13 cellular contexts compared by ENCODE assay signal in the genomic region with DNA sequence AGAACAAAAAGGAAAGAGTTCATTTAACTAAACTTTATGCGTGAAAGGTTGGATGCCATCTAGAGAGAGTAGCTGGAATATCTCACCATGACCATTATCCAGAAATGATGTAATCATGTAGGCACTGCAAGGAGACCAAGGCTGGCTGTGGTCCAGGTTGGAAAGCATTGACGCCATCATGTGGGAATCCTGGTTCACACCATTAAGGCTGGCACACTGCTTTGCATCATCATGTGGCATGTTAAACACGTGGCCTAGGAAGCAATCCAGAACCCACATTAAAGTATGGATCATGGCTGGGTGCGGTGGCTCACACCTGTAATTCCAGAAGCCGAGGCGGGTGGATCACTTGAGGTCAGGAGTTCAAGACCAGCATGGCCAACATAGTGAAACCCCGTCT. TPM values are rescaled to one million over a fixed set of nuclear protein-coding genes. Genes with fewer than 3 reads are reported as not detected.
DNase-seq lines count a peak whose midpoint lies in the region; ATAC-seq, FAIRE-seq and TF ChIP-seq lines count a peak whose summit lies in the region.
"Had no signal": no experiment of that assay in that cellular context is flagged by ENCODE, and none has a peak within 500 bp of the region (broad histone marks: within the 10 kb centered on the region; RNA-seq: fewer than 3 reads in every experiment).

No MANE protein-coding gene starts in this region.

- CTCF ChIA-PET in HepG2 (lab: Yijun Ruan, JAX; ENCODE audit: low intra/inter-chr PET ratio, low total read pairs): no interaction called here
- CTCF ChIA-PET in MCF 10A (lab: Yijun Ruan, JAX): interaction anchor here (0.6 to 2.5 kb wide), 8 partner anchors 25 to 1938 kb away, joined by 3 to 12 read pairs (median 3); no protein-coding TSS in a partner anchor

- in situ Hi-C loops in HepG2 (cut with HindIII; ENCODE audit: extremely low pct_ligation_motif_present, low pct_unique_long_range_greater_than_20kb): no loop called here

- no peak overlapping the region for H2AFZ ChIP-seq in HepG2 (ENCODE audit: low read length)

- peaks cover 7% of the 10 kb centered on the region for H3K27me3 Mint-ChIP-seq in MCF 10A (ENCODE audit: insufficient read depth, unreplicated experiment)

- POLR2A ChIA-PET in HepG2 (lab: Yijun Ruan, JAX) (no interaction called here), MCF 10A (lab: Yijun Ruan, JAX) (interaction anchor here (0.7 kb wide), 2 partner anchors 14 to 1232 kb away, joined by 3 read pairs; no protein-coding TSS in a partner anchor)

- no peaks in the 10 kb centered on the region for H3K9me3 Mint-ChIP-seq in MCF 10A (ENCODE audit: unreplicated experiment)
- H3K9me3 Mint-ChIP-seq: activated B cell treated with CpG ODN at 0.5 μM for 24 hours; dendritic cell treated with granulocyte-macrophage colony-stimulating factor and Interleukin-4, amounts not matched to agents 40 ng/mL and 50 ng/mL, for 4 days had no signal

- no peak overlapping the region for H3K4me3 ChIP-seq in HepG2 (replicated peaks in 1 of 3; ENCODE audit: insufficient read depth in 1 of 3, low read depth in 2 of 3, low read length in 3 of 3)
- no peak overlapping the region for H3K4me3 ChIP-seq in right lobe of liver
- H3K4me3 ChIP-seq in lower lobe of right lung: peak overlapping the region; percentile 79
- H3K4me3 ChIP-seq: prostate gland had no signal

- peaks cover 26% of the 10 kb centered on the region for H3K4me1 Mint-ChIP-seq in MCF 10A (ENCODE audit: insufficient read depth, unreplicated experiment)

- TF ChIP-seq CTCF in HepG2 (CRISPR knock-in tag; IDR thresholded peaks at IDR 0.05) (no peak), right lobe of liver (IDR thresholded peaks at IDR 0.05) (no peak), MCF 10A (IDR thresholded peaks at IDR 0.05; ENCODE audit: unreplicated experiment) (no peak), lower lobe of right lung (IDR thresholded peaks at IDR 0.05) (no peak)

- H3K27ac ChIP-seq in HepG2 (ENCODE audit: extremely low read length, insufficient read depth, low read length): no peak overlapping the region
- no peak overlapping the region for H3K27ac ChIP-seq in right lobe of liver
- no peak overlapping the region for H3K27ac ChIP-seq in lower lobe of right lung
- H3K27ac ChIP-seq: prostate gland had no signal

- intact Hi-C loops in HepG2 (cut with micrococcal nuclease; ENCODE audit: unreplicated experiment): no loop called here
- intact Hi-C loops in right lobe of liver (cut with DNase I): no loop called here
- intact Hi-C loops in MCF 10A (cut with micrococcal nuclease): loop anchor here (5.0 to 10.0 kb wide), 2 partner anchors 1376 to 1794 kb away; no protein-coding TSS in a partner anchor
- intact Hi-C loops in lower lobe of right lung (cut with DNase I): no loop called here

- ATAC-seq in HepG2: no peak
- ATAC-seq in right lobe of liver: no peak
- no peak for ATAC-seq in lower lobe of right lung
- no peak for ATAC-seq in HG03175 (IDR thresholded peaks at IDR 0.05; ENCODE audit: unreplicated experiment)
- no peak for ATAC-seq in HG03378 (IDR thresholded peaks at IDR 0.05; ENCODE audit: unreplicated experiment)
- no peak for ATAC-seq in HG02884 (IDR thresholded peaks at IDR 0.05; ENCODE audit: unreplicated experiment)
- no peak for ATAC-seq in HG02571 (IDR thresholded peaks at IDR 0.05; ENCODE audit: unreplicated experiment)

- no peaks in the 10 kb centered on the region for H3K79me2 ChIP-seq in HepG2 (ENCODE audit: insufficient read depth, low read length)

- H3K27me3 ChIP-seq in HepG2 (ENCODE audit: control insufficient read depth in 1 of 2, insufficient read depth in 2 of 2, low read length in 2 of 2) (peaks cover 5 to 29% of the 10 kb centered on the region in 2 experiments; a peak in 3 of 5 replicates), right lobe of liver (no peaks in the 10 kb centered on the region), lower lobe of right lung (ENCODE audit: low read depth) (peaks cover 19% of the 10 kb centered on the region)

- WGBS in HepG2 (ENCODE audit: low lambda C conversion rate): 39% methylated on average over 4 of the region's 7 CpGs
- WGBS in right lobe of liver (ENCODE audit: insufficient coverage, low coverage, low lambda C conversion rate, missing lambda C conversion rate): 53% methylated on average over 6 of the region's 7 CpGs

- no peak overlapping the region for H3K27ac Mint-ChIP-seq in MCF 10A (ENCODE audit: low read depth, unreplicated experiment)
- H3K27ac Mint-ChIP-seq: activated B cell treated with CpG ODN at 0.5 μM for 24 hours; CD4-positive, CD25-positive, alpha-beta regulatory T cell; dendritic cell treated with granulocyte-macrophage colony-stimulating factor and Interleukin-4, amounts not matched to agents 40 ng/mL and 50 ng/mL, for 4 days had no signal

- TF ChIP-seq EP300 in HepG2 (IDR thresholded peaks at IDR 0.05; ENCODE audit: low read depth in 2 of 2, low read length in 2 of 2) (no peak), HepG2 (CRISPR knock-in tag; IDR thresholded peaks at IDR 0.05; ENCODE audit: borderline replicate concordance) (no peak)

- H3K4me1 ChIP-seq in HepG2 (ENCODE audit: insufficient read depth, low read length) (0 out of 2 replicates have a peak, but pooled peaks cover 26% of the 10 kb centered on the region), right lobe of liver (peaks cover 0 to 4% (median 0%) of the 10 kb centered on the region in 4 donors), lower lobe of right lung (peaks cover 74% of the 10 kb centered on the region)
- H3K4me1 ChIP-seq: prostate gland had no signal

- peaks cover 4% of the 10 kb centered on the region for H3K36me3 Mint-ChIP-seq in MCF 10A (ENCODE audit: insufficient read depth, unreplicated experiment)
- H3K36me3 Mint-ChIP-seq: CD4-positive, CD25-positive, alpha-beta regulatory T cell had no signal

- no peak for FAIRE-seq in HepG2 (lab: Jason Lieb, UNC)

- H3K4me2 ChIP-seq in HepG2 (ENCODE audit: low read depth, low read length): no peak overlapping the region

- H3K9me3 ChIP-seq in HepG2 (ENCODE audit: low read length) (no peaks in the 10 kb centered on the region), right lobe of liver (no peaks in the 10 kb centered on the region), lower lobe of right lung (no peaks in the 10 kb centered on the region)
- H3K9me3 ChIP-seq: prostate gland had no signal

- BruUV-seq in HepG2 (replicated peaks; lab: Mats Ljungman, UMichigan) (no TSS peak), MCF 10A (replicated peaks; lab: Mats Ljungman, UMichigan) (no TSS peak)

- DNase-seq in HepG2 (ENCODE audit: low spot score): no peak
- no peak for DNase-seq in right lobe of liver
- peak; percentile 94 for DNase-seq in MCF 10A (ENCODE audit: unreplicated experiment)
- no peak for DNase-seq in lower lobe of right lung
- DNase-seq: activated B cell treated with CpG ODN at 0.5 μM for 24 hours; CD4-positive, CD25-positive, alpha-beta regulatory T cell; KG1 had no signal

- H4K20me1 ChIP-seq in HepG2 (ENCODE audit: insufficient read depth, low read length): no peaks in the 10 kb centered on the region

- no peak for TF ChIP-seq POLR2A in HepG2 (IDR thresholded peaks at IDR 0.05; ENCODE audit: insufficient read depth in 1 of 2, low read depth in 2 of 2, low read length in 2 of 2)
- TF ChIP-seq POLR2A in right lobe of liver (IDR thresholded peaks at IDR 0.05): no peak

- no peak overlapping the region for H3K4me3 Mint-ChIP-seq in MCF 10A (ENCODE audit: unreplicated experiment)
- H3K4me3 Mint-ChIP-seq: activated B cell treated with CpG ODN at 0.5 μM for 24 hours; dendritic cell treated with granulocyte-macrophage colony-stimulating factor and Interleukin-4, amounts not matched to agents 40 ng/mL and 50 ng/mL, for 4 days had no signal

- H3K9ac ChIP-seq in HepG2 (ENCODE audit: insufficient read depth, low read depth, low read length): no peak overlapping the region

- H3K36me3 ChIP-seq in HepG2 (replicated peaks in 1 of 2; ENCODE audit: control insufficient read depth in 1 of 2, insufficient read depth in 2 of 2, low read length in 2 of 2) (no peaks in the 10 kb centered on the region), right lobe of liver (peaks cover 0 to 45% (median 11%) of the 10 kb centered on the region in 4 donors), lower lobe of right lung (peaks cover 61% of the 10 kb centered on the region)
- H3K36me3 ChIP-seq: prostate gland had no signal

- TF ChIP-seq RAD21 in HepG2 (CRISPR knock-in tag; IDR thresholded peaks at IDR 0.05): no peak

TF ChIP-seq in HepG2, 621 proteins besides CTCF, POLR2A, EP300 and RAD21:
- TF ChIP-seq ATF7 (IDR thresholded peaks at IDR 0.05) (peak; percentile 26; the same call in 1 of the 2 replicates), ATF7 (CRISPR knock-in tag; IDR thresholded peaks at IDR 0.05) (no peak), KMT2B (CRISPR knock-in tag; IDR thresholded peaks at IDR 0.05) (no peak)
TF ChIP-seq in HepG2: peak in this region for 1.

RNA-seq across cellular contexts. Expression of gene ADAMTS1, which starts 4.3 kb away (rescaled TPM):
- total RNA-seq in HepG2 (2016; rRNA removed; fragmentation: Illumina TruSeq; extraction: Trizol) (0.02 TPM in 1 of 2 replicates, not detected in the other), right lobe of liver (10 to 100 TPM in 3 of 6 experiments, 1 to 10 TPM in 3; 2.7 to 38.1 (median 9.6) TPM), MCF 10A (2022) (1.3 and 1.4 TPM in 2 replicates), lower lobe of right lung (59.3 TPM)
- total RNA-seq in HepG2 (2016; cell fraction: cytosol; rRNA removed; fragmentation: Illumina TruSeq; extraction: Trizol; ENCODE audit: low read depth): not detected in 2 replicates
- total RNA-seq in HepG2 (2016; cell fraction: insoluble cytoplasmic fraction; rRNA removed; fragmentation: Illumina TruSeq; extraction: Trizol): 0.15 TPM in 1 of 2 replicates, not detected in the other
- total RNA-seq in HepG2 (2016; cell fraction: membrane; rRNA removed; fragmentation: Illumina TruSeq; extraction: Trizol): 0.12 TPM in 1 of 2 replicates, not detected in the other
- total RNA-seq in HepG2 (2016; cell fraction: nucleus; rRNA removed; fragmentation: Illumina TruSeq; extraction: Trizol): 0.16 and 0.68 TPM in 2 replicates
- 0.11 and 0.34 TPM in 2 replicates for polyA plus RNA-seq in HepG2 (2011; rRNA removed)
- 0.31 and 0.36 TPM in 2 replicates for polyA plus RNA-seq in HepG2 (2011; cell fraction: cytosol; rRNA removed)
- polyA plus RNA-seq in HepG2 (2011; cell fraction: nucleus; rRNA removed): 1.0 and 1.2 TPM in 2 replicates
- 0.13 and 0.19 TPM in 2 replicates for polyA plus RNA-seq in HepG2 (2012)
- polyA plus RNA-seq in HepG2 (2016; cell fraction: cytosol; fragmentation: Illumina TruSeq; extraction: Trizol; ENCODE audit: low read depth): not detected in 2 replicates
- 0.04 TPM in 1 of 2 replicates, not detected in the other for polyA plus RNA-seq in HepG2 (2016; cell fraction: insoluble cytoplasmic fraction; fragmentation: Illumina TruSeq; extraction: Trizol; ENCODE audit: low read depth)
- not detected in 2 replicates for polyA plus RNA-seq in HepG2 (2016; cell fraction: membrane; fragmentation: Illumina TruSeq; extraction: Trizol; ENCODE audit: low read depth)
- polyA plus RNA-seq in HepG2 (2016; cell fraction: nucleus; fragmentation: Illumina TruSeq; extraction: Trizol; ENCODE audit: insufficient read depth, low read depth): 0.16 TPM in 1 of 2 replicates, not detected in the other
- 0.66 and 525 TPM in 2 replicates for polyA minus RNA-seq in HepG2 (2011; rRNA and poly(A)+ RNA removed; ENCODE audit: low replicate concordance)
- 9.5 and 10.6 TPM in 2 replicates for polyA minus RNA-seq in HepG2 (2011; cell fraction: cytosol; rRNA and poly(A)+ RNA removed)
- polyA minus RNA-seq in HepG2 (2011; cell fraction: nucleus; rRNA and poly(A)+ RNA removed): 3.1 and 4.2 TPM in 2 replicates
- total RNA-seq: activated B cell treated with CpG ODN at 0.5 μM for 24 hours had no signal
